ENCODE assay signal across 4 cellular contexts in the genomic region with DNA sequence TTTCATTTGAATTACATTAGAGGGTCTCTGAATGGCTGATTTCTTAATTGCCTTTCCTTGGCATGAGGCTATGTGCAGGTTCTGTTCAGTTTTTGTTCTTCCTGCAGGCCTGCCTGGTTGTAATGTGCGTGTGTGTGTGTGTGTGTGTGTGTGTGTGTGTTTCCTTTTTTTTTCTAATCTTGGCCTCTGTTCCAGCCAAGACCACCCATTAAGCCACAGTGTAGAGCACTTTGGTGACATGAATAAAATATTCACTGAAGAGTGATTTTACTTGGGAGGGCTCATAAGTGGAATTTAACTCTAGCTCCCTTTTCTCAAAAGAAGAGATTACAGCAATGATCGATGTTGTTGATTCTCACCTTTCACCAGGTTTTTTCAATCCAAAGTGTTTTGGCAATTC.
"Had no signal": no experiment of that assay in that cellular context is flagged by ENCODE, and none has a peak within 500 bp of the region (broad histone marks: within the 10 kb centered on the region; RNA-seq: fewer than 3 reads in every experiment).

No MANE protein-coding gene starts in this region.

- H3K4me1 Mint-ChIP-seq: H9 had no signal

- H2AFZ ChIP-seq: GM23338 had no signal

- H3K4me3 Mint-ChIP-seq: GM23338, H9 had no signal

- H3K4me2 ChIP-seq: GM23338 had no signal

- H3K27ac Mint-ChIP-seq: GM23338, H9 had no signal

- DNase-seq: H9, HCEC 1CT, IMR-90 had no signal

- H3K4me3 ChIP-seq: GM23338 had no signal

- H3K9me3 Mint-ChIP-seq: GM23338, H9 had no signal
